ENCODE assay signal across 8 cellular contexts in the genomic region with DNA sequence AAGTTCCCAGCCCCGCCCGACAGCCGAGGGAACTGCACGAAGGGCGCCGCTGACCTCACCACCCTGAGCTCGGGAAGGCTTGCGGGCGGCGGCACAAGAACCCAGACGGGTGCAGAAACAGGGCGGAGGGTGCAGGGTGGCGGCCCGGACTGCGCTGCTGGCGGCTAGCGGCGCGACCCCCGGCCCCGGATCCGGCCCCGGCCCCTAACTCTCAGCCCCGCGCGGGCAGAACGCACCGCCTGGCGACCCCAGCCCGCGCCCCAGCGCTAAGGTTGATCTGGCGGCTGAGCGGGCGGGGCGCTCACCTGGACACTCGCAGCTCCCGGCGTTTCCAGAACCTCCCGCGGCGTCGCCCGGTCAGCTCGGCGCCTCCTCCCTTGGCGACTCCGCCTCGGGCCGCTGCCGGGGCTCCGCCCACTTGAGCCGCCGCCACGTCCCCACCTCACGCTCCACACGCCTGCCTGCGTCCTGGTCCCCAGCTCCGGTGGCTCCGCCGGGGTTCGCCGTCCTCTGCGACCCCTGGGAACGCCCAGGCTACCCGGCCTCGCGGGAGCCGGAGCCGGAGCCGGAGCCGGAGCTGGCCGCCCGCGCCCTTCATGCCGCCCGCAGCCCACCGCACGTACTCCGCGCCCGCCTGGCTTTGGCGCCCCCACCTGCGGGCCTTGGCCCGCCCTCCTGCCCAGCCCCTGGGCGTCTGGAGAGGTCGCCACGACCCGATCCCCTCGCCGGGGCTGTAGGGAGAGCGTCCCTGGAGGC. TPM values are rescaled to one million over a fixed set of nuclear protein-coding genes. Genes with fewer than 3 reads are reported as not detected.
DNase-seq lines count a peak whose midpoint lies in the region; ATAC-seq and TF ChIP-seq lines count a peak whose summit lies in the region.

A gene (minus strand): TSS at position 369 of the 756 bp plus-strand sequence. CDS start 9,227 bp downstream, outside the sequence.

- peak in 1 of 3 donors; percentile 24 for DNase-seq in CD4-positive, CD25-positive, alpha-beta regulatory T cell
- peak; percentile 64 for DNase-seq in GM19238 (ENCODE audit: insufficient read length, low spot score)
- DNase-seq in NOMO-1 treated with DMSO at 0.1 percent for 48 hours (lab: John Stamatoyannopoulos, UW; ENCODE audit: unreplicated experiment): peak; percentile 41
- peak; percentile 75 for DNase-seq in activated effector memory CD4-positive, alpha-beta T cell treated with anti-CD3 and anti-CD28 coated beads, Interleukin-2, amount 50 U/mL, for 16 hours
- DNase-seq in foreskin keratinocyte: peak in 1 of 2 donors; percentile 54
- DNase-seq in natural killer cell treated with Interleukin-12 subunit alpha and Interleukin-12 subunit beta and Interleukin-15 and Interleukin-18, amount 100 ng/mL, for 72 hours (ENCODE audit: low spot score): peak; percentile 84
- peak; percentile 20 for DNase-seq in thoracic aorta (ENCODE audit: low spot score)

- peaks cover 56% of the 10 kb centered on the region for H3K27me3 Mint-ChIP-seq in CD4-positive, CD25-positive, alpha-beta regulatory T cell
- H3K27me3 Mint-ChIP-seq in natural killer cell treated with Interleukin-12 subunit alpha and Interleukin-12 subunit beta and Interleukin-15 and Interleukin-18, amount 100 ng/mL, for 72 hours: peaks cover 20 to 26% of the 10 kb centered on the region in 2 donors

- H3K36me3 ChIP-seq in CD4-positive, CD25-positive, alpha-beta regulatory T cell (ENCODE audit: control insufficient read depth, insufficient read depth, low read length): no peaks in the 10 kb centered on the region
- H3K36me3 ChIP-seq in thoracic aorta: no peaks in the 10 kb centered on the region

- peak within 1 kb of the TSS in 3 of 4 donors; percentile 44 to 61 (median 51) for H3K4me3 Mint-ChIP-seq in CD4-positive, CD25-positive, alpha-beta regulatory T cell
- H3K4me3 Mint-ChIP-seq in natural killer cell treated with Interleukin-12 subunit alpha and Interleukin-12 subunit beta and Interleukin-15 and Interleukin-18, amount 100 ng/mL, for 72 hours: peak within 1 kb of the TSS; percentile 15

- H3K4me1 ChIP-seq in CD4-positive, CD25-positive, alpha-beta regulatory T cell (ENCODE audit: control insufficient read depth, insufficient read depth, low read length, poor library complexity, severe bottlenecking): peaks cover 8% of the 10 kb centered on the region
- H3K4me1 ChIP-seq in foreskin keratinocyte: peaks cover 19% of the 10 kb centered on the region
- H3K4me1 ChIP-seq in thoracic aorta (ENCODE audit: control insufficient read depth in 1 of 2, low read depth in 2 of 2): peaks cover 24 to 49% of the 10 kb centered on the region in 2 donors

- TF ChIP-seq CTCF in foreskin keratinocyte (conservative IDR thresholded peaks at IDR 0.05): peak; percentile 17
- TF ChIP-seq CTCF in thoracic aorta (IDR thresholded peaks at IDR 0.05): peak; percentile 49

- peaks cover 0 to 3% (median 0%) of the 10 kb centered on the region in 7 donors for H3K9me3 Mint-ChIP-seq in CD4-positive, CD25-positive, alpha-beta regulatory T cell
- no peaks in the 10 kb centered on the region for H3K9me3 Mint-ChIP-seq in natural killer cell treated with Interleukin-12 subunit alpha and Interleukin-12 subunit beta and Interleukin-15 and Interleukin-18, amount 100 ng/mL, for 72 hours

- H3K4me1 Mint-ChIP-seq in CD4-positive, CD25-positive, alpha-beta regulatory T cell: peaks cover 0 to 14% (median 3%) of the 10 kb centered on the region in 4 donors
- H3K4me1 Mint-ChIP-seq in natural killer cell treated with Interleukin-12 subunit alpha and Interleukin-12 subunit beta and Interleukin-15 and Interleukin-18, amount 100 ng/mL, for 72 hours (ENCODE audit: low read depth in 2 of 2): peaks cover 7 to 23% of the 10 kb centered on the region in 2 donors

- H3K4me3 ChIP-seq in CD4-positive, CD25-positive, alpha-beta regulatory T cell (ENCODE audit: low read depth, low read length): no peak within 1 kb of the TSS
- peak within 1 kb of the TSS; percentile 92 for H3K4me3 ChIP-seq in thoracic aorta

- ATAC-seq in CD4-positive, CD25-positive, alpha-beta regulatory T cell (ENCODE audit: low read depth in 2 of 2): peak; percentile 48
- peak; percentile 96 for ATAC-seq in HG03280 (IDR thresholded peaks at IDR 0.05; ENCODE audit: unreplicated experiment)
- peak; percentile 71 for ATAC-seq in foreskin keratinocyte
- peak; percentile 89 to 96 for ATAC-seq in natural killer cell treated with Interleukin-12 subunit alpha and Interleukin-12 subunit beta and Interleukin-15 and Interleukin-18, amount 100 ng/mL, for 72 hours
- peak; percentile 81 for ATAC-seq in thoracic aorta (ENCODE audit: insufficient number of reproducible peaks, low FRiP score, low read depth)

- H3K36me3 Mint-ChIP-seq in CD4-positive, CD25-positive, alpha-beta regulatory T cell: no peaks in the 10 kb centered on the region
- no peaks in the 10 kb centered on the region for H3K36me3 Mint-ChIP-seq in natural killer cell treated with Interleukin-12 subunit alpha and Interleukin-12 subunit beta and Interleukin-15 and Interleukin-18, amount 100 ng/mL, for 72 hours

- peaks cover 16% of the 10 kb centered on the region for H3K27me3 ChIP-seq in CD4-positive, CD25-positive, alpha-beta regulatory T cell (ENCODE audit: control insufficient read depth, insufficient read depth, low read length)
- H3K27me3 ChIP-seq in foreskin keratinocyte: no peaks in the 10 kb centered on the region
- no peaks in the 10 kb centered on the region for H3K27me3 ChIP-seq in thoracic aorta (replicated peaks; ENCODE audit: insufficient read depth)

- H3K27ac Mint-ChIP-seq in CD4-positive, CD25-positive, alpha-beta regulatory T cell: no peak within 1 kb of the TSS
- H3K27ac Mint-ChIP-seq in natural killer cell treated with Interleukin-12 subunit alpha and Interleukin-12 subunit beta and Interleukin-15 and Interleukin-18, amount 100 ng/mL, for 72 hours: no peak within 1 kb of the TSS

- H3K27ac ChIP-seq in CD4-positive, CD25-positive, alpha-beta regulatory T cell (ENCODE audit: insufficient read depth, low read length, poor library complexity, severe bottlenecking): no peak within 1 kb of the TSS
- H3K27ac ChIP-seq in foreskin keratinocyte: peak within 1 kb of the TSS; percentile 59
- H3K27ac ChIP-seq in thoracic aorta: peak within 1 kb of the TSS; percentile 82 to 88

- no peaks in the 10 kb centered on the region for H3K9me3 ChIP-seq in CD4-positive, CD25-positive, alpha-beta regulatory T cell (ENCODE audit: control insufficient read depth in 2 of 2, low read length in 2 of 2)
- no peaks in the 10 kb centered on the region for H3K9me3 ChIP-seq in thoracic aorta

RNA-seq across cellular contexts. Expression of the gene that starts here (rescaled TPM):
- total RNA-seq in CD4-positive, CD25-positive, alpha-beta regulatory T cell: not detected
- not detected for polyA plus RNA-seq in CD4-positive, CD25-positive, alpha-beta regulatory T cell
- 49.9 and 74.4 TPM in 2 replicates for total RNA-seq in foreskin keratinocyte
- polyA plus RNA-seq in foreskin keratinocyte: 36.1 and 51.0 TPM in 2 replicates
- 10 to 100 TPM in 1 of 2 donors, 1 to 10 TPM in 1; 5.5 to 20.1 TPM for total RNA-seq in natural killer cell treated with Interleukin-12 subunit alpha and Interleukin-12 subunit beta and Interleukin-15 and Interleukin-18, amount 100 ng/mL, for 72 hours
- total RNA-seq in thoracic aorta: 10 to 100 TPM; 31.3 to 47.7 TPM

Comparison
In these comparisons a context has a peak if more than half of its experiments do, and no peak if none do; other contexts are left out.
1. RNA of the gene that starts here (polyA plus RNA-seq): 36.1 to 51.0 TPM in foreskin keratinocyte; not detected in CD4-positive, CD25-positive, alpha-beta regulatory T cell; every median in the first group is over 10 times any median in the second.
2. Peak in ATAC-seq in CD4-positive, CD25-positive, alpha-beta regulatory T cell; RNA of the gene not detected or under 1 TPM.
3. Peak in every context shown above with its lines, with median percentiles within 50 percentile points of each other: ATAC-seq.